8 cellular contexts compared by ENCODE assay signal in genomic region chr14:44897041-44897843, GRCh38.
DNase-seq lines count a peak whose midpoint lies in the region; ATAC-seq and TF ChIP-seq lines count a peak whose summit lies in the region.

No MANE protein-coding gene starts in this region.

- ATAC-seq in CD4-positive, alpha-beta T cell (ENCODE audit: poor library complexity): peak; percentile 97
- ATAC-seq in GM19452 (IDR thresholded peaks at IDR 0.05; ENCODE audit: unreplicated experiment) (peak; percentile 90), HG03575 (IDR thresholded peaks at IDR 0.05; ENCODE audit: extremely low read depth, insufficient number of reproducible peaks, low FRiP score, unreplicated experiment) (peak; percentile 70)

- WGBS in lower leg skin, 2 donors: 2% methylated on average over 6 to 33 of the region's 81 CpGs

- DNase-seq in CD4-positive, alpha-beta T cell: peak; percentile 95 to 98 (median 98)
- DNase-seq in NCI-H82 (lab: John Stamatoyannopoulos, UW) (peak; percentile 97), dorsolateral prefrontal cortex (peak; percentile 92 to 100 (median 99)), lower leg skin (ENCODE audit: low spot score in 2 of 2) (peak; percentile 99 to 100)
- DNase-seq in activated CD4-positive, alpha-beta memory T cell treated with anti-CD3 and anti-CD28 coated beads for 36 hours: peak; percentile 99
- DNase-seq in stimulated activated CD4-positive, alpha-beta T cell treated with anti-CD3 and anti-CD28 coated beads, Interleukin-4, amount 100 ng/mL, for 4 hours: peak; percentile 96 to 97

- peaks cover 11% of the 10 kb centered on the region for H3K36me3 Mint-ChIP-seq in CD4-positive, alpha-beta T cell (ENCODE audit: low read depth)
- no peaks in the 10 kb centered on the region for H3K36me3 Mint-ChIP-seq in activated CD4-positive, alpha-beta memory T cell treated with anti-CD3 and anti-CD28 coated beads for 36 hours

- no peaks in the 10 kb centered on the region for H3K27me3 Mint-ChIP-seq in CD4-positive, alpha-beta T cell
- H3K27me3 Mint-ChIP-seq in activated CD4-positive, alpha-beta memory T cell treated with anti-CD3 and anti-CD28 coated beads for 36 hours: no peaks in the 10 kb centered on the region

- no peak for TF ChIP-seq CTCF in CD4-positive, alpha-beta T cell (IDR thresholded peaks at IDR 0.05)
- TF ChIP-seq CTCF in dorsolateral prefrontal cortex (IDR thresholded peaks at IDR 0.05 in 54 of 56, conservative IDR thresholded peaks at IDR 0.05 in 2 of 56; ENCODE audit: low read depth in 1 of 56, partially characterized antibody in 56 of 56): peak in 9 of 56 donors; percentile 1 to 35 (median 22)
- no peak for TF ChIP-seq CTCF in lower leg skin (IDR thresholded peaks at IDR 0.05)

- H3K27ac Mint-ChIP-seq in CD4-positive, alpha-beta T cell: peak overlapping the region; percentile 96
- peak overlapping the region; percentile 83 for H3K27ac Mint-ChIP-seq in activated CD4-positive, alpha-beta memory T cell treated with anti-CD3 and anti-CD28 coated beads for 36 hours

- H3K27me3 ChIP-seq in CD4-positive, alpha-beta T cell (ENCODE audit: control insufficient read depth, insufficient read depth, low read length): no peaks in the 10 kb centered on the region
- H3K27me3 ChIP-seq in dorsolateral prefrontal cortex: no peaks in the 10 kb centered on the region

- no peak for TF ChIP-seq POLR2A in lower leg skin (IDR thresholded peaks at IDR 0.05)

- POLR2A ChIA-PET in CD4-positive, alpha-beta T cell (lab: Charles Lee): interaction anchor here (0.8 to 3.2 kb wide), 9 partner anchors 13 to 356 kb away, joined by 3 to 119 read pairs (median 8); partner anchors contain the start of genes FANCM, FKBP3, KLHL28 and MIS18BP1
- POLR2A ChIA-PET in activated CD4-positive, alpha-beta memory T cell treated with anti-CD3 and anti-CD28 coated beads for 36 hours (lab: Charles Lee): interaction anchor here (0.7 to 2.5 kb wide), 6 partner anchors 15 to 356 kb away, joined by 3 to 17 read pairs (median 4); partner anchors contain the start of genes FANCM, KLHL28, MIS18BP1 and TOGARAM1

- intact Hi-C loops in CD4-positive, alpha-beta T cell (cut with DNase I, micrococcal nuclease): loop anchor here (1.0 to 5.0 kb wide), 7 partner anchors 65 to 358 kb away; partner anchors contain the start of genes FANCM (in 1 of the 2), FKBP3 (in 1 of the 2), MIS18BP1 (in 1 of the 2) and PRPF39 (in 1 of the 2)
- intact Hi-C loops in activated CD4-positive, alpha-beta memory T cell treated with anti-CD3 and anti-CD28 coated beads for 36 hours (cut with micrococcal nuclease): loop anchor here (1.0 to 5.0 kb wide), 5 partner anchors 65 to 370 kb away; partner anchors contain the start of genes FKBP3, MIS18BP1 and TOGARAM1
- intact Hi-C loops in dorsolateral prefrontal cortex (cut with DNase I): loop anchor here (1.0 to 10.0 kb wide), 5 partner anchors 65 to 238 kb away; partner anchors contain the start of genes FKBP3 (in 2 of the 2), TOGARAM1 (in 2 of the 2), FANCM (in 1 of the 2) and KLHL28 (in 1 of the 2)
- intact Hi-C loops in lower leg skin (cut with DNase I; ENCODE audit: low total_unique reads): no loop called here

- H3K4me3 ChIP-seq in dorsolateral prefrontal cortex: peak overlapping the region; percentile 60 to 98 (median 89)
- H3K4me3 ChIP-seq in lower leg skin (ENCODE audit: low read depth, poor library complexity, severe bottlenecking): peak overlapping the region; percentile 87

- peaks cover 39% of the 10 kb centered on the region for H3K4me1 Mint-ChIP-seq in CD4-positive, alpha-beta T cell (ENCODE audit: low read depth)
- peaks cover 14% of the 10 kb centered on the region for H3K4me1 Mint-ChIP-seq in activated CD4-positive, alpha-beta memory T cell treated with anti-CD3 and anti-CD28 coated beads for 36 hours (ENCODE audit: low read depth)

- CTCF ChIA-PET in CD4-positive, alpha-beta T cell (lab: Charles Lee): interaction anchor here (0.6 to 1.6 kb wide), 5 partner anchors 15 to 356 kb away, joined by 3 to 5 read pairs (median 3); partner anchors contain the start of gene MIS18BP1
- CTCF ChIA-PET in activated CD4-positive, alpha-beta memory T cell treated with anti-CD3 and anti-CD28 coated beads for 36 hours (lab: Charles Lee): interaction anchor here (0.7 to 1.1 kb wide), 3 partner anchors 51 to 356 kb away, joined by 3 to 5 read pairs (median 4); partner anchors contain the start of gene MIS18BP1

- H3K9me3 Mint-ChIP-seq in CD4-positive, alpha-beta T cell: no peaks in the 10 kb centered on the region
- peaks cover 2% of the 10 kb centered on the region for H3K9me3 Mint-ChIP-seq in activated CD4-positive, alpha-beta memory T cell treated with anti-CD3 and anti-CD28 coated beads for 36 hours

- H3K9me3 ChIP-seq in CD4-positive, alpha-beta T cell (ENCODE audit: control insufficient read depth, low read length): no peaks in the 10 kb centered on the region

- peak overlapping the region; percentile 95 for H3K4me3 Mint-ChIP-seq in CD4-positive, alpha-beta T cell
- H3K4me3 Mint-ChIP-seq in activated CD4-positive, alpha-beta memory T cell treated with anti-CD3 and anti-CD28 coated beads for 36 hours: peak overlapping the region; percentile 87

- H3K27ac ChIP-seq in CD4-positive, alpha-beta T cell (ENCODE audit: low read depth, low read length): peak overlapping the region; percentile 85
- H3K27ac ChIP-seq in dorsolateral prefrontal cortex: peak overlapping the region; percentile 88 to 99 (median 96)

Comparison
In these comparisons a context has a peak if more than half of its experiments do, and no peak if none do; other contexts are left out.
1. Peak in every context shown above with its lines: DNase-seq, ATAC-seq, H3K4me3 ChIP-seq and H3K27ac ChIP-seq.